1 cellular context compared by ENCODE assay signal in genomic region chr6:34656378-34657036, GRCh38.
TF ChIP-seq lines count a peak whose summit lies in the region.

No MANE protein-coding gene starts in this region.

TF ChIP-seq in GM12878, 131 proteins besides CTCF, POLR2A, EP300 and RAD21 (continued from another document and continues in another):
- TF ChIP-seq CHD2 (IDR thresholded peaks at IDR 0.05; ENCODE audit: borderline replicate concordance, low read depth, low read length) (no peak), FOXM1 (IDR thresholded peaks at IDR 0.05; ENCODE audit: low read depth, low read length) (peak; percentile 100), BCL11A (IDR thresholded peaks at IDR 0.05; ENCODE audit: low read depth, low read length) (peak; percentile 96), BMI1 (IDR thresholded peaks at IDR 0.05; ENCODE audit: borderline replicate concordance) (peak; percentile 91), JUND (IDR thresholded peaks at IDR 0.05; ENCODE audit: low read depth, low read length) (peak; percentile 67), TBL1XR1 (IDR thresholded peaks at IDR 0.05; ENCODE audit: low read depth, low read length) (peak; percentile 97), ZNF687 (IDR thresholded peaks at IDR 0.05) (peak; percentile 67), ZBTB40 (IDR thresholded peaks at IDR 0.05; ENCODE audit: borderline replicate concordance) (no peak; the same call in 1 of the 2 replicates), NBN (IDR thresholded peaks at IDR 0.05) (peak; percentile 87), MEF2A (IDR thresholded peaks at IDR 0.05; ENCODE audit: insufficient read depth, low read depth, low read length) (peak; percentile 97), KLF5 (IDR thresholded peaks at IDR 0.05; ENCODE audit: partially characterized antibody) (peak; percentile 95), SMAD1 (IDR thresholded peaks at IDR 0.05; ENCODE audit: low read depth, partially characterized antibody) (peak; percentile 28), RB1 (IDR thresholded peaks at IDR 0.05; ENCODE audit: borderline replicate concordance) (no peak), YBX1 (IDR thresholded peaks at IDR 0.05) (no peak), NR2C2 (IDR thresholded peaks at IDR 0.05; ENCODE audit: borderline replicate concordance, control insufficient read depth, insufficient read length, low read depth) (no peak), PAX5 (IDR thresholded peaks at IDR 0.05; ENCODE audit: borderline replicate concordance, low read depth, low read length) (peak; percentile 69), STAT1 (conservative IDR thresholded peaks at IDR 0.05) (no peak), RELA (IDR thresholded peaks at IDR 0.05; ENCODE audit: borderline replicate concordance, partially characterized antibody) (no peak), HSF1 (IDR thresholded peaks at IDR 0.05; ENCODE audit: low read depth, low read length) (no peak), MAX (IDR thresholded peaks at IDR 0.05; ENCODE audit: low read depth, low read length) (no peak; the same call in none of the 2 replicates), IRF5 (IDR thresholded peaks at IDR 0.05; ENCODE audit: borderline replicate concordance) (no peak), PRDM15 (CRISPR knock-in tag; IDR thresholded peaks at IDR 0.05) (no peak), YY1 (IDR thresholded peaks at IDR 0.05; ENCODE audit: low read depth, low read length) (peak; percentile 60; the same call in 1 of the 2 replicates), MXI1 (IDR thresholded peaks at IDR 0.05; ENCODE audit: low read depth, low read length) (peak; percentile 53), TARDBP (IDR thresholded peaks at IDR 0.05; ENCODE audit: borderline replicate concordance) (peak; percentile 37; the same call in 1 of the 2 replicates), MEF2B (IDR thresholded peaks at IDR 0.05; ENCODE audit: partially characterized antibody, poor library complexity, severe bottlenecking) (peak; percentile 97), WRNIP1 (IDR thresholded peaks at IDR 0.05; ENCODE audit: borderline replicate concordance, low read depth, low read length) (no peak; the same call in 1 of the 2 replicates), ZSCAN29 (IDR thresholded peaks at IDR 0.05) (peak; percentile 9; the same call in 1 of the 2 replicates), CBFB (IDR thresholded peaks at IDR 0.05; ENCODE audit: low read depth) (peak; percentile 91), TCF3 (IDR thresholded peaks at IDR 0.05; ENCODE audit: borderline replicate concordance, insufficient read depth, low read depth, low read length) (peak; percentile 100), RAD51 (IDR thresholded peaks at IDR 0.05) (peak; percentile 10; the same call in 1 of the 2 replicates), GABPA (IDR thresholded peaks at IDR 0.05; ENCODE audit: low read depth) (peak; percentile 72; the same call in 1 of the 2 replicates), RELB (IDR thresholded peaks at IDR 0.05; ENCODE audit: low read depth) (peak; percentile 87), ATF7 (IDR thresholded peaks at IDR 0.05; ENCODE audit: low read depth) (peak; percentile 100), SKIL (IDR thresholded peaks at IDR 0.05; ENCODE audit: low read depth, poor library complexity, severe bottlenecking) (peak; percentile 93), FOS (IDR thresholded peaks at IDR 0.05; ENCODE audit: borderline replicate concordance, extremely low read depth, insufficient read length) (no peak), PKNOX1 (IDR thresholded peaks at IDR 0.05) (peak; percentile 89), TAF1 (IDR thresholded peaks at IDR 0.05; ENCODE audit: borderline replicate concordance, low read depth, low read length) (peak; percentile 79; the same call in 1 of the 2 replicates), ZNF217 (IDR thresholded peaks at IDR 0.05) (peak; percentile 87), ZNF207 (IDR thresholded peaks at IDR 0.05; ENCODE audit: borderline replicate concordance) (no peak), ETV6 (conservative IDR thresholded peaks at IDR 0.05 in 1 of 2, IDR thresholded peaks at IDR 0.05 in 1 of 2; ENCODE audit: borderline replicate concordance in 1 of 2, low read depth in 1 of 2) (peak in 1 of 2 experiments; percentile 91; a peak in 2 of 4 replicates)
